ENCODE assay signal across 1 cellular context in the genomic region with DNA sequence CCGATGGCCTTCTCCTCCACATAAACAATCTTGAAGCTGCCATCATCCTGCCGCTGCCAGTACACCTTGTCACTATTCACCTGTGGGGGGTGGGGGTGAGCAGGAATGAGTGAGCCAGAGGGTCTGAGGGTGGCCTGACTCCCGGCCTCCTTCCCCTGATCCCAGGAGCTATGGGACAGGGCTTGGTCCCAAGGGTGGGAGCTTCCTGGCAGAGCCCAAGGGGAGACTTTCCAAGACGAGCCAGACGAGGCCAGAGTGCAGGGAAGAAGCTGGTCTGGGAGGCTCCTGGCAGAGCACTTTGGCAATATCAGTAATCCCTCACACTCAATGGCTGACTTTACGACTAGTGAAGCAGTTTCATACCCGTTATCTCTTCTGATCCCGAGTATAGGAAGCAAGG.
TF ChIP-seq lines count a peak whose summit lies in the region.

No MANE protein-coding gene starts in this region.

TF ChIP-seq in HepG2, 621 proteins besides CTCF, POLR2A, EP300 and RAD21 (continued from another document):
- TF ChIP-seq, protein P1, sequence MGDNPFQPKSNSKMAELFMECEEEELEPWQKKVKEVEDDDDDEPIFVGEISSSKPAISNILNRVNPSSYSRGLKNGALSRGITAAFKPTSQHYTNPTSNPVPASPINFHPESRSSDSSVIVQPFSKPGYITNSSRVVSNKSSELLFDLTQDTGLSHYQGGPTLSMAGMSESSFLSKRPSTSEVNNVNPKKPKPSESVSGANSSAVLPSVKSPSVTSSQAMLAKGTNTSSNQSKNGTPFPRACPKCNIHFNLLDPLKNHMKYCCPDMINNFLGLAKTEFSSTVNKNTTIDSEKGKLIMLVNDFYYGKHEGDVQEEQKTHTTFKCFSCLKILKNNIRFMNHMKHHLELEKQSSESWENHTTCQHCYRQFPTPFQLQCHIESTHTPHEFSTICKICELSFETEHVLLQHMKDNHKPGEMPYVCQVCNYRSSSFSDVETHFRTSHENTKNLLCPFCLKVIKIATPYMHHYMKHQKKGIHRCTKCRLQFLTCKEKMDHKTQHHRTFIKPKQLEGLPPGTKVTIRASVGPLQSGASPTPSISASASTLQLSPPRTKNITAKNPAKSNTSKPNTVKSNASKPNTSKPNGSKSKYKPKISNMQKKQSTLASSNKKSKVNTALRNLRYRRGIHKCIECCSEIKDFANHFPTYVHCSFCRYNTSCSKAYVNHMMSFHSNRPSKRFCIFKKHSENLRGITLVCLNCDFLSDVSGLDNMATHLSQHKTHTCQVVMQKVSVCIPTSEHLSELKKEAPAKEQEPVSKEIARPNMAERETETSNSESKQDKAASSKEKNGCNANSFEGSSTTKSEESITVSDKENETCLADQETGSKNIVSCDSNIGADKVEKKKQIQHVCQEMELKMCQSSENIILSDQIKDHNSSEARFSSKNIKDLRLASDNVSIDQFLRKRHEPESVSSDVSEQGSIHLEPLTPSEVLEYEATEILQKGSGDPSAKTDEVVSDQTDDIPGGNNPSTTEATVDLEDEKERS (CRISPR knock-in tag; IDR thresholded peaks at IDR 0.05) = no peak
- TF ChIP-seq, protein P2, sequence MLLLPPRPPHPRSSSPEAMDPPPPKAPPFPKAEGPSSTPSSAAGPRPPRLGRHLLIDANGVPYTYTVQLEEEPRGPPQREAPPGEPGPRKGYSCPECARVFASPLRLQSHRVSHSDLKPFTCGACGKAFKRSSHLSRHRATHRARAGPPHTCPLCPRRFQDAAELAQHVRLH (CRISPR knock-in tag; IDR thresholded peaks at IDR 0.05; ENCODE audit: borderline replicate concordance, low read depth) = no peak
- TF ChIP-seq SMAD3 (CRISPR knock-in tag; IDR thresholded peaks at IDR 0.05) = no peak
- 0 out of 2 replicates have a peak, but pooled peaks have one; percentile 29 for TF ChIP-seq ZSCAN21 (CRISPR knock-in tag; IDR thresholded peaks at IDR 0.05; ENCODE audit: borderline replicate concordance)
- TF ChIP-seq ZBTB7B (CRISPR knock-in tag; IDR thresholded peaks at IDR 0.05) = no peak
- TF ChIP-seq NR2F6 (IDR thresholded peaks at IDR 0.05) = no peak
- no peak for TF ChIP-seq NR2F6 (CRISPR knock-in tag; IDR thresholded peaks at IDR 0.05)
- no peak for TF ChIP-seq LCORL (IDR thresholded peaks at IDR 0.05)
- no peak for TF ChIP-seq LCORL (CRISPR knock-in tag; IDR thresholded peaks at IDR 0.05)
- 0 out of 2 replicates have a peak, but pooled peaks have one; percentile 16 for TF ChIP-seq ZNF274 (CRISPR knock-in tag; IDR thresholded peaks at IDR 0.05)
- no peak for TF ChIP-seq MEIS2 (CRISPR knock-in tag; IDR thresholded peaks at IDR 0.05)
- TF ChIP-seq TOPORS (CRISPR knock-in tag; IDR thresholded peaks at IDR 0.05) = no peak
- no peak for TF ChIP-seq NFKB2 (CRISPR knock-in tag; IDR thresholded peaks at IDR 0.05; ENCODE audit: borderline replicate concordance)
- no peak for TF ChIP-seq RAD51 (IDR thresholded peaks at IDR 0.05; ENCODE audit: borderline replicate concordance)
- TF ChIP-seq, protein P3, sequence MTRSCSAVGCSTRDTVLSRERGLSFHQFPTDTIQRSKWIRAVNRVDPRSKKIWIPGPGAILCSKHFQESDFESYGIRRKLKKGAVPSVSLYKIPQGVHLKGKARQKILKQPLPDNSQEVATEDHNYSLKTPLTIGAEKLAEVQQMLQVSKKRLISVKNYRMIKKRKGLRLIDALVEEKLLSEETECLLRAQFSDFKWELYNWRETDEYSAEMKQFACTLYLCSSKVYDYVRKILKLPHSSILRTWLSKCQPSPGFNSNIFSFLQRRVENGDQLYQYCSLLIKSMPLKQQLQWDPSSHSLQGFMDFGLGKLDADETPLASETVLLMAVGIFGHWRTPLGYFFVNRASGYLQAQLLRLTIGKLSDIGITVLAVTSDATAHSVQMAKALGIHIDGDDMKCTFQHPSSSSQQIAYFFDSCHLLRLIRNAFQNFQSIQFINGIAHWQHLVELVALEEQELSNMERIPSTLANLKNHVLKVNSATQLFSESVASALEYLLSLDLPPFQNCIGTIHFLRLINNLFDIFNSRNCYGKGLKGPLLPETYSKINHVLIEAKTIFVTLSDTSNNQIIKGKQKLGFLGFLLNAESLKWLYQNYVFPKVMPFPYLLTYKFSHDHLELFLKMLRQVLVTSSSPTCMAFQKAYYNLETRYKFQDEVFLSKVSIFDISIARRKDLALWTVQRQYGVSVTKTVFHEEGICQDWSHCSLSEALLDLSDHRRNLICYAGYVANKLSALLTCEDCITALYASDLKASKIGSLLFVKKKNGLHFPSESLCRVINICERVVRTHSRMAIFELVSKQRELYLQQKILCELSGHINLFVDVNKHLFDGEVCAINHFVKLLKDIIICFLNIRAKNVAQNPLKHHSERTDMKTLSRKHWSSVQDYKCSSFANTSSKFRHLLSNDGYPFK (CRISPR knock-in tag; IDR thresholded peaks at IDR 0.05; ENCODE audit: borderline replicate concordance) = no peak
- TF ChIP-seq ZNF33A (CRISPR knock-in tag; IDR thresholded peaks at IDR 0.05; ENCODE audit: borderline replicate concordance) = no peak
- TF ChIP-seq, protein P4, sequence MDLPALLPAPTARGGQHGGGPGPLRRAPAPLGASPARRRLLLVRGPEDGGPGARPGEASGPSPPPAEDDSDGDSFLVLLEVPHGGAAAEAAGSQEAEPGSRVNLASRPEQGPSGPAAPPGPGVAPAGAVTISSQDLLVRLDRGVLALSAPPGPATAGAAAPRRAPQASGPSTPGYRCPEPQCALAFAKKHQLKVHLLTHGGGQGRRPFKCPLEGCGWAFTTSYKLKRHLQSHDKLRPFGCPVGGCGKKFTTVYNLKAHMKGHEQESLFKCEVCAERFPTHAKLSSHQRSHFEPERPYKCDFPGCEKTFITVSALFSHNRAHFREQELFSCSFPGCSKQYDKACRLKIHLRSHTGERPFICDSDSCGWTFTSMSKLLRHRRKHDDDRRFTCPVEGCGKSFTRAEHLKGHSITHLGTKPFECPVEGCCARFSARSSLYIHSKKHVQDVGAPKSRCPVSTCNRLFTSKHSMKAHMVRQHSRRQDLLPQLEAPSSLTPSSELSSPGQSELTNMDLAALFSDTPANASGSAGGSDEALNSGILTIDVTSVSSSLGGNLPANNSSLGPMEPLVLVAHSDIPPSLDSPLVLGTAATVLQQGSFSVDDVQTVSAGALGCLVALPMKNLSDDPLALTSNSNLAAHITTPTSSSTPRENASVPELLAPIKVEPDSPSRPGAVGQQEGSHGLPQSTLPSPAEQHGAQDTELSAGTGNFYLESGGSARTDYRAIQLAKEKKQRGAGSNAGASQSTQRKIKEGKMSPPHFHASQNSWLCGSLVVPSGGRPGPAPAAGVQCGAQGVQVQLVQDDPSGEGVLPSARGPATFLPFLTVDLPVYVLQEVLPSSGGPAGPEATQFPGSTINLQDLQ (CRISPR knock-in tag; IDR thresholded peaks at IDR 0.05) = no peak
- TF ChIP-seq, protein P5, sequence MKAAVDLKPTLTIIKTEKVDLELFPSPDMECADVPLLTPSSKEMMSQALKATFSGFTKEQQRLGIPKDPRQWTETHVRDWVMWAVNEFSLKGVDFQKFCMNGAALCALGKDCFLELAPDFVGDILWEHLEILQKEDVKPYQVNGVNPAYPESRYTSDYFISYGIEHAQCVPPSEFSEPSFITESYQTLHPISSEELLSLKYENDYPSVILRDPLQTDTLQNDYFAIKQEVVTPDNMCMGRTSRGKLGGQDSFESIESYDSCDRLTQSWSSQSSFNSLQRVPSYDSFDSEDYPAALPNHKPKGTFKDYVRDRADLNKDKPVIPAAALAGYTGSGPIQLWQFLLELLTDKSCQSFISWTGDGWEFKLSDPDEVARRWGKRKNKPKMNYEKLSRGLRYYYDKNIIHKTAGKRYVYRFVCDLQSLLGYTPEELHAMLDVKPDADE (CRISPR knock-in tag; IDR thresholded peaks at IDR 0.05) = no peak
- TF ChIP-seq IRF2 (CRISPR knock-in tag; IDR thresholded peaks at IDR 0.05) = no peak
- TF ChIP-seq, protein P6, sequence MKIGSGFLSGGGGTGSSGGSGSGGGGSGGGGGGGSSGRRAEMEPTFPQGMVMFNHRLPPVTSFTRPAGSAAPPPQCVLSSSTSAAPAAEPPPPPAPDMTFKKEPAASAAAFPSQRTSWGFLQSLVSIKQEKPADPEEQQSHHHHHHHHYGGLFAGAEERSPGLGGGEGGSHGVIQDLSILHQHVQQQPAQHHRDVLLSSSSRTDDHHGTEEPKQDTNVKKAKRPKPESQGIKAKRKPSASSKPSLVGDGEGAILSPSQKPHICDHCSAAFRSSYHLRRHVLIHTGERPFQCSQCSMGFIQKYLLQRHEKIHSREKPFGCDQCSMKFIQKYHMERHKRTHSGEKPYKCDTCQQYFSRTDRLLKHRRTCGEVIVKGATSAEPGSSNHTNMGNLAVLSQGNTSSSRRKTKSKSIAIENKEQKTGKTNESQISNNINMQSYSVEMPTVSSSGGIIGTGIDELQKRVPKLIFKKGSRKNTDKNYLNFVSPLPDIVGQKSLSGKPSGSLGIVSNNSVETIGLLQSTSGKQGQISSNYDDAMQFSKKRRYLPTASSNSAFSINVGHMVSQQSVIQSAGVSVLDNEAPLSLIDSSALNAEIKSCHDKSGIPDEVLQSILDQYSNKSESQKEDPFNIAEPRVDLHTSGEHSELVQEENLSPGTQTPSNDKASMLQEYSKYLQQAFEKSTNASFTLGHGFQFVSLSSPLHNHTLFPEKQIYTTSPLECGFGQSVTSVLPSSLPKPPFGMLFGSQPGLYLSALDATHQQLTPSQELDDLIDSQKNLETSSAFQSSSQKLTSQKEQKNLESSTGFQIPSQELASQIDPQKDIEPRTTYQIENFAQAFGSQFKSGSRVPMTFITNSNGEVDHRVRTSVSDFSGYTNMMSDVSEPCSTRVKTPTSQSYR (CRISPR knock-in tag; IDR thresholded peaks at IDR 0.05; ENCODE audit: borderline replicate concordance) = no peak
- no peak for TF ChIP-seq MAF1 (CRISPR knock-in tag; IDR thresholded peaks at IDR 0.05; ENCODE audit: borderline replicate concordance)
- TF ChIP-seq, protein P7, sequence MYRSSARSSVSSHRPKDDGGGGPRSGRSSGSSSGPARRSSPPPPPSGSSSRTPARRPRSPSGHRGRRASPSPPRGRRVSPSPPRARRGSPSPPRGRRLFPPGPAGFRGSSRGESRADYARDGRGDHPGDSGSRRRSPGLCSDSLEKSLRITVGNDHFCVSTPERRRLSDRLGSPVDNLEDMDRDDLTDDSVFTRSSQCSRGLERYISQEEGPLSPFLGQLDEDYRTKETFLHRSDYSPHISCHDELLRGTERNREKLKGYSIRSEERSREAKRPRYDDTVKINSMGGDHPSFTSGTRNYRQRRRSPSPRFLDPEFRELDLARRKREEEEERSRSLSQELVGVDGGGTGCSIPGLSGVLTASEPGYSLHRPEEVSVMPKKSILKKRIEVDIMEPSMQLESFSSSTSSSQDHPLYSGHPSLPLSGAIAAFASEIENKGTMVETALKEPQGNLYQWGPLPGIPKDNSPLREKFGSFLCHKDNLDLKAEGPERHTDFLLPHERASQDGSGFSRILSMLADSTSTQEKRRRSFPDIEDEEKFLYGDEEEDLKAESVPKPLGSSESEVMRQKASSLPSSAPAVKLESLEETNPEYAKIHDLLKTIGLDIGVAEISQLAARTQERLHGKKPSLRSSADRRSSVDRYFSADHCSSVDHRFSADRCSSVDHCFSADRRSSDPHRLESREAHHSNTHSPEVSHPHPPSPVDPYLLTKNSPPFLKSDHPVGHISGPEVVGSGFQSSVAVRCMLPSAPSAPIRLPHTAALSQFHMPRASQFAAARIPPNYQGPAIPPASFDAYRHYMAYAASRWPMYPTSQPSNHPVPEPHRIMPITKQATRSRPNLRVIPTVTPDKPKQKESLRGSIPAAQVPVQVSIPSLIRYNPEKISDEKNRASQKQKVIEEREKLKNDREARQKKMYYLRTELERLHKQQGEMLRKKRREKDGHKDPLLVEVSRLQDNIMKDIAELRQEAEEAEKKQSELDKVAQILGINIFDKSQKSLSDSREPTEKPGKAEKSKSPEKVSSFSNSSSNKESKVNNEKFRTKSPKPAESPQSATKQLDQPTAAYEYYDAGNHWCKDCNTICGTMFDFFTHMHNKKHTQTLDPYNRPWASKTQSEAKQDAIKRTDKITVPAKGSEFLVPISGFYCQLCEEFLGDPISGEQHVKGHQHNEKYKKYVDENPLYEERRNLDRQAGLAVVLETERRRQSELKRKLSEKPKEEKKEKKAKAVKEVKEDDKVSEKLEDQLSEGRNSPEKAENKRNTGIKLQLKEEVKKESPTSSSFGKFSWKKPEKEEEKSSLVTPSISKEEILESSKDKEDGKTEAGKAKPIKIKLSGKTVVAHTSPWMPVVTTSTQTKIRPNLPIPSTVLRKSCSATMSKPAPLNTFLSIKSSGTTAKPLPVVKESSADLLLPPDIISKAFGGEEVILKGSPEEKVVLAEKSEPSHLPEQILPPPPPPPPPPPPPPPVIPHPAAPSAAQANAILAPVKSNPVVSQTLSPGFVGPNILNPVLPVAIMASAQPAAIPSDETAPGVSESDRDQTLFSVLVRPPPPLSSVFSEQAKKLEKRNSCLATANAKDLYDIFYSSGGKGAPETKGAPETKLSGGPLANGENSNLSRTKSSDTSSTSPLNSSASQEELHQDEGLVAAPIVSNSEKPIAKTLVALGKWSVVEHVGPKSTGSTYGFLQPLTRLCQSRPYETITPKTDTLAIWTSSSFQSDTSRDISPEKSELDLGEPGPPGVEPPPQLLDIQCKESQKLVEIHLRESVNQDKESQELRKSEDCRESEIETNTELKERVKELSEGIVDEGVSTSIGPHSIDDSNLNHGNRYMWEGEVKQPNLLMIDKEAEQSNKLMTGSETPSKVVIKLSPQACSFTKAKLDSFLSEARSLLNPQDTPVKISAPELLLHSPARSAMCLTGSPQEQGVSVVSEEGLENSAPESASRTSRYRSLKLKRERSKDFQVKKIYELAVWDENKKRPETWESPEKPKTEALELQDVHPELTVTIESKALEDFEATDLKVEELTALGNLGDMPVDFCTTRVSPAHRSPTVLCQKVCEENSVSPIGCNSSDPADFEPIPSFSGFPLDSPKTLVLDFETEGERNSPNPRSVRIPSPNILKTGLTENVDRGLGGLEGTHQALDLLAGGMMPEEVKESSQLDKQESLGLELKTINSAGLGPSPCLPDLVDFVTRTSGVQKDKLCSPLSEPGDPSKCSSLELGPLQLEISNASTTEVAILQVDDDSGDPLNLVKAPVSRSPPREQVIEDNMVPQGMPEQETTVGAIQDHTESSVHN (CRISPR knock-in tag; IDR thresholded peaks at IDR 0.05) = peak; percentile 78; the same call in 1 of the 2 replicates
- 0 out of 2 replicates have a peak, but pooled peaks have one; percentile 4 for TF ChIP-seq POLR2G (IDR thresholded peaks at IDR 0.05; ENCODE audit: low read depth, low read length)
- TF ChIP-seq NONO (IDR thresholded peaks at IDR 0.05) = no peak
- no peak for TF ChIP-seq NONO (CRISPR knock-in tag; conservative IDR thresholded peaks at IDR 0.05)
- TF ChIP-seq HOXD1 (CRISPR knock-in tag; IDR thresholded peaks at IDR 0.05) = no peak
- TF ChIP-seq MATR3 (CRISPR knock-in tag; IDR thresholded peaks at IDR 0.05) = no peak
- TF ChIP-seq HES4 (CRISPR knock-in tag; IDR thresholded peaks at IDR 0.05; ENCODE audit: borderline replicate concordance) = no peak
- TF ChIP-seq ZNF451 (CRISPR knock-in tag; IDR thresholded peaks at IDR 0.05) = peak; percentile 14; the same call in 1 of the 2 replicates
- TF ChIP-seq TEAD3 (CRISPR knock-in tag; optimal IDR thresholded peaks at IDR 0.05; ENCODE audit: borderline replicate concordance) = no peak
- no peak for TF ChIP-seq ATM (IDR thresholded peaks at IDR 0.05; ENCODE audit: borderline replicate concordance)
- TF ChIP-seq ZNF737 (CRISPR knock-in tag; IDR thresholded peaks at IDR 0.05; ENCODE audit: borderline replicate concordance) = no peak; the same call in 1 of the 2 replicates
- no peak for TF ChIP-seq ZNF749 (CRISPR knock-in tag; IDR thresholded peaks at IDR 0.05; ENCODE audit: borderline replicate concordance)
- no peak for TF ChIP-seq ZFP90 (CRISPR knock-in tag; IDR thresholded peaks at IDR 0.05; ENCODE audit: borderline replicate concordance)
- 0 out of 2 replicates have a peak, but pooled peaks have one; percentile 76 for TF ChIP-seq ZNF678 (CRISPR knock-in tag; IDR thresholded peaks at IDR 0.05)
TF ChIP-seq in HepG2: peak in this region for 10.
